Comparison of ENCODE assay signal across 31 cellular contexts in the genomic region with DNA sequence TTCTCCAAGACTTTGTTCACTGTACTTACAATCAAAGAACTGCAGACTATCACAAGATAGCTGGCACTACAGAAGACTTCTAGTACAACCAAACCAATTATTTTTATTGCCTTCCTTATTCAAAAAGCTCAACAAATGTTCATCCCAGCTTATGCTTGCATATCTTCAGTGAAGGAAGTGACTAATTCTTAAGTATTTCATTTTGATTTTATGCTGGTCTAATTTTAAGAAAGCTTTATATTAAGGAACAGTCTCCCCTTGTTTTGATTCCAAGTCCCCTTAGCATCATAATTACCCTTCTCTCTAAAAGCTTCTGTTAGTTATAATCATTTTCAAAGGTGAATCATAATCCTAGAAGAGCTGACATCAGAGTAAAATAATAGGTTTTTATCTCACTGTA.
"Had no signal": no experiment of that assay in that cellular context is flagged by ENCODE, and none has a peak within 500 bp of the region (broad histone marks: within the 10 kb centered on the region; RNA-seq: fewer than 3 reads in every experiment).

No MANE protein-coding gene starts in this region.

- DNase-seq: activated CD4-positive, alpha-beta memory T cell treated with anti-CD3 and anti-CD28 coated beads, Interleukin-2, amount 10 ng/mL, durations not matched to agents 7 days and 5 days; activated CD4-positive, alpha-beta T cell treated with anti-CD3 and anti-CD28 coated beads for 1 hour; activated CD4-positive, alpha-beta T cell treated with anti-CD3 and anti-CD28 coated beads for 36 hours; activated CD4-positive, alpha-beta T cell treated with anti-CD3 and anti-CD28 coated beads for 48 hours; activated CD4-positive, alpha-beta T cell treated with anti-CD3 and anti-CD28 coated beads, Interleukin-2, amount 10 ng/mL, durations not matched to agents 7 days and 5 days; activated CD4-positive, alpha-beta T cell treated with anti-CD3 and anti-CD28 coated beads, Interleukin-2, amount 50 U/mL, for 48 hours; activated CD4-positive, CD25-positive, alpha-beta regulatory T cell; activated CD8-positive, alpha-beta memory T cell treated with anti-CD3 and anti-CD28 coated beads for 24 hours; activated CD8-positive, alpha-beta memory T cell treated with anti-CD3 and anti-CD28 coated beads, Interleukin-2, amount 10 ng/mL, durations not matched to agents 7 days and 5 days; activated CD8-positive, alpha-beta memory T cell treated with anti-CD3 and anti-CD28 coated beads, Interleukin-2, amount 50 U/mL, for 48 hours; activated CD8-positive, alpha-beta T cell treated with anti-CD3 and anti-CD28 coated beads, Interleukin-2, amount 10 ng/mL, durations not matched to agents 7 days and 5 days; activated effector memory CD4-positive, alpha-beta T cell treated with Interleukin-2 at 50 U/mL for 16 hours; activated gamma-delta T cell; activated naive CD4-positive, alpha-beta T cell treated with anti-CD3 and anti-CD28 coated beads, Interleukin-2, amount 10 ng/mL, durations not matched to agents 7 days and 5 days; activated naive CD4-positive, alpha-beta T cell treated with Interleukin-2 at 50 U/mL for 16 hours; activated naive CD8-positive, alpha-beta T cell treated with anti-CD3 and anti-CD28 coated beads, Interleukin-2, amount 10 ng/mL, durations not matched to agents 7 days and 5 days; activated naive CD8-positive, alpha-beta T cell treated with anti-CD3 and anti-CD28 coated beads, Interleukin-2, amount 50 U/mL, for 24 hours; activated T-cell treated with anti-CD3 and anti-CD28 coated beads, Interleukin-2, amount 50 U/mL, for 24 hours; activated T-cell treated with anti-CD3 and anti-CD28 coated beads, Interleukin-2, amount 50 U/mL, for 48 hours; amygdala; anterior cingulate cortex; body of pancreas; brain microvascular endothelial cell; central memory CD4-positive, alpha-beta T cell; T-helper 2 cell; T-helper 9 cell; WERI-Rb-1 had no signal

- ATAC-seq: activated CD4-positive, alpha-beta T cell treated with anti-CD3 and anti-CD28 coated beads for 36 hours; activated CD4-positive, CD25-positive, alpha-beta regulatory T cell treated with anti-CD3 and anti-CD28 coated beads, Interleukin-2, amount 50 U/mL, for 24 hours; activated CD8-positive, alpha-beta memory T cell treated with anti-CD3 and anti-CD28 coated beads, Interleukin-2, amount 10 ng/mL, durations not matched to agents 7 days and 5 days; activated CD8-positive, alpha-beta T cell treated with anti-CD3 and anti-CD28 coated beads, Interleukin-2, amount 10 ng/mL, durations not matched to agents 7 days and 5 days; activated naive CD8-positive, alpha-beta T cell treated with anti-CD3 and anti-CD28 coated beads, Interleukin-2, amount 50 U/mL, for 24 hours; body of pancreas; WTC11 had no signal

- H3K4me3 ChIP-seq: ascending aorta, body of pancreas, breast epithelium had no signal
